ENCODE assay signal across 18 cellular contexts in the genomic region with DNA sequence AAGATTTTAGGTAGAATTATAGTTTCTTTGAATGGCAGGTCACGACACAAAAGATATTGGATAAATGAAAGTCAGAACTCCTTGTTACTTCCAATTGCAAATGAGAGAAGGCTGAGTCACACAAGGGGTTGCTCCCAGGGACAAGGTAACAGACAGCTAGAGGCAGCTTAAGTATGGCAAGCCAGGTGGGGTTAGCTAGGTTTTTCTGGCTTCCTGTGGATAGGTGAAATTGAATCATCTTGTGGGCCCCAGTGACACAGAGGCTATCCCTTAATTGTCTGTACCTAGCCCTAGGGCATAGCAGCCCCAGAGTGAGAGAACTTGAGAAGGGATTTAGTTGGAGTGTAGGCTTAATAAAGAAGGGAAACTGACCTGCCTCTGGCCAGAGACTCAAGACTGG.
"Had no signal": no experiment of that assay in that cellular context is flagged by ENCODE, and none has a peak within 500 bp of the region (broad histone marks: within the 10 kb centered on the region; RNA-seq: fewer than 3 reads in every experiment).

No MANE protein-coding gene starts in this region.

- H3K36me3 ChIP-seq: colonic mucosa, esophagus squamous epithelium, left lung, neutrophil, thyroid gland had no signal

- ATAC-seq: activated CD8-positive, alpha-beta T cell treated with anti-CD3 and anti-CD28 coated beads, Interleukin-2, amount 10 ng/mL, durations not matched to agents 7 days and 5 days; activated naive CD4-positive, alpha-beta T cell treated with anti-CD3 and anti-CD28 coated beads, Interleukin-2, amount 50 U/mL, for 72 hours; activated T-cell treated with anti-CD3 and anti-CD28 coated beads, Interleukin-2, amount 50 U/mL, for 72 hours; left lung; mucosa of descending colon; naive thymus-derived CD4-positive, alpha-beta T cell; stimulated activated naive B cell treated with anti-CD40 and anti-IgM and Interleukin-4, amounts not matched to agents 10 μg/mL and 1 μg/mL and 100 μg/mL, for 72 hours had no signal

- H3K9me3 ChIP-seq: colonic mucosa, esophagus squamous epithelium, neutrophil, thyroid gland had no signal

- H3K27ac ChIP-seq: colonic mucosa, esophagus squamous epithelium, left lung, neutrophil, thyroid gland had no signal

- H3K4me3 ChIP-seq: colonic mucosa, esophagus squamous epithelium, left lung, mucosa of descending colon, thyroid gland had no signal

- DNase-seq: activated CD4-positive, alpha-beta T cell treated with anti-CD3 and anti-CD28 coated beads for 48 hours; activated CD8-positive, alpha-beta memory T cell treated with anti-CD3 and anti-CD28 coated beads, Interleukin-2, amount 50 U/mL, for 4 hours; activated CD8-positive, alpha-beta T cell treated with anti-CD3 and anti-CD28 coated beads, Interleukin-2, amount 10 ng/mL, durations not matched to agents 7 days and 5 days; activated gamma-delta T cell; activated T-cell treated with anti-CD3 and anti-CD28 coated beads, Interleukin-2, amount 50 U/mL, for 72 hours; central memory CD4-positive, alpha-beta T cell; colonic mucosa; esophagus squamous epithelium; left lung; mucosa of descending colon; naive thymus-derived CD4-positive, alpha-beta T cell; stimulated activated CD4-positive, alpha-beta T cell treated with anti-CD3 and anti-CD28 coated beads, Interleukin-2, amount 100 ng/mL, for 48 hours; stimulated activated naive B cell treated with anti-CD40 and anti-IgM and Interleukin-4, amounts not matched to agents 10 μg/mL and 1 μg/mL and 100 μg/mL, for 72 hours; T-helper 2 cell; thyroid gland had no signal

- H3K4me1 ChIP-seq: colonic mucosa, esophagus squamous epithelium, left lung, thyroid gland had no signal

- H3K27me3 ChIP-seq: colonic mucosa, esophagus squamous epithelium, left lung, neutrophil, thyroid gland had no signal

- FAIRE-seq: keratinocyte had no signal
